In the genomic region with DNA sequence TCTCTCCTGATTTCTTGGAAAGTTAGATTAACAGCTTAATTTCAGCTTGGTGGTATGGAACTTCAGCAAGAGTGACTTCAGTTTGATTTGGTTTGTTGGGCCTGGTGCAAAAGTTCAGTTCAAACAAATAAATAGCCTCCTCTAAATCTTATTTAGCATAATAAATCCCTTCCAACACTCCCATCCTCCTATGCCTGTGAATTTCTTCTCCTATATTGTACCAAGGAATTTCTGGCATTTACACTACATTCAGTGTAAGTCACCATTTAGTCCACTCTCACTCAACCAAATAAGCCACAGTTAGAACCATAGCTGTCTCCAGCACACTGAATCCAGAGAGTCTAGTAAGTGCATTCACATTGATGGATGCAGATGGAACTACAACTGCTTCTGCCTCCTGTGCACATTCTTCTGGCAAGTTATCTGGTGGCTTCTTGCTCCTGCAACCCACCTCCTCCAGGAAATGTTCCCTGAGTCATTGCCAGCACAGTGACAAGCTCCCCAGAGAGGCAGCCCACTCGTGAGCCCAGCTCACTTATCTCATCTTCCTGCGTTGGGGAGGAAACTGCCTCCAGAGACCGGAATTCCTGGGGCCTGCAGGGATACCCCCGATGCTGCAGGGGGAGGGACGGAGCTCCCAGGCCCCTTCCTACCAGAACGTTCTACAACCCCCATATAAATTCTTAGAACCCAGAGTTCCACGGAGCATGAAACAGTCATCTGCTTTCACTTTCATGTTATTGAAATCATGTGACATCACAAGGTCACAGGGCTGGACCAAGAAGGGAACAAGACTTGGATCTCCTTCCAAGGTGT, we compare ENCODE assay signal across 8 cellular contexts.
A peak's percentile ranks its signal among the peaks of the same experiment; 100 is the strongest.
DNase-seq lines count a peak whose midpoint lies in the region; ATAC-seq, FAIRE-seq and TF ChIP-seq lines count a peak whose summit lies in the region.

No MANE protein-coding gene starts in this region.

- intact Hi-C loops in psoas muscle (cut with DNase I), result no loop called here

- 41 to 52% (median 46%) methylated on average over 7 of the region's 7 CpGs for WGBS in psoas muscle, 3 donors

- H3K27ac ChIP-seq in coronary artery (no peak overlapping the region), psoas muscle (no peak overlapping the region)

- ATAC-seq in GM19043 (IDR thresholded peaks at IDR 0.05; ENCODE audit: low read depth, unreplicated experiment) (peak; percentile 71), psoas muscle (no peak), GM18858 (IDR thresholded peaks at IDR 0.05; ENCODE audit: unreplicated experiment) (no peak)

- H3K9me3 ChIP-seq in psoas muscle, result no peaks in the 10 kb centered on the region

- H3K4me3 ChIP-seq in coronary artery, result peak overlapping the region; percentile 64
- peak overlapping the region; percentile 46 for H3K4me3 ChIP-seq in psoas muscle

- no peaks in the 10 kb centered on the region for H3K36me3 ChIP-seq in psoas muscle (ENCODE audit: insufficient read depth in 1 of 2, low read depth in 1 of 2)

- no peaks in the 10 kb centered on the region for H3K27me3 ChIP-seq in psoas muscle (ENCODE audit: insufficient read depth in 3 of 3, low read length in 2 of 3)

- no peaks in the 10 kb centered on the region for H3K4me1 ChIP-seq in psoas muscle

- DNase-seq in AG08396 (ENCODE audit: low spot score) (peak; percentile 20), RCC 7860 (ENCODE audit: low spot score) (peak; percentile 37), coronary artery (ENCODE audit: low spot score) (no peak), psoas muscle (no peak), OCI-M2 (lab: John Stamatoyannopoulos, UW; ENCODE audit: unreplicated experiment) (no peak), NCI-H446 (lab: John Stamatoyannopoulos, UW) (no peak)

- FAIRE-seq in RCC 7860 (lab: Jason Lieb, UNC), result no peak

- TF ChIP-seq CTCF in coronary artery (IDR thresholded peaks at IDR 0.05) (no peak), psoas muscle (IDR thresholded peaks at IDR 0.05) (no peak)

Comparison
In these comparisons a context has a peak if more than half of its experiments do, and no peak if none do; other contexts are left out.
1. DNase-seq: peak in AG08396 (single experiment) and RCC 7860 (single experiment); none in coronary artery (single experiment), psoas muscle (0 of 2), OCI-M2 (single experiment) and NCI-H446 (0 of 2).